In genomic region chr1:206487970-206488369, GRCh38 we compare ENCODE assay signal across 6 cellular contexts.
"Had no signal": no experiment of that assay in that cellular context is flagged by ENCODE, and none has a peak within 500 bp of the region (broad histone marks: within the 10 kb centered on the region; RNA-seq: fewer than 3 reads in every experiment).

No MANE protein-coding gene starts in this region.

- H3K4me3 Mint-ChIP-seq: activated B cell treated with CpG ODN at 0.5 μM for 24 hours had no signal

- DNase-seq: activated B cell treated with CpG ODN at 0.5 μM for 24 hours; activated CD4-positive, alpha-beta T cell treated with anti-CD3 and anti-CD28 coated beads, Interleukin-2, amount 50 U/mL, for 4 hours; caudate nucleus; erythroblast; midbrain; tibial artery had no signal

- H3K27me3 Mint-ChIP-seq: activated B cell treated with CpG ODN at 0.5 μM for 24 hours had no signal

- H3K9me3 Mint-ChIP-seq: activated B cell treated with CpG ODN at 0.5 μM for 24 hours had no signal

- H3K27ac Mint-ChIP-seq: activated B cell treated with CpG ODN at 0.5 μM for 24 hours had no signal

- H3K4me1 Mint-ChIP-seq: activated B cell treated with CpG ODN at 0.5 μM for 24 hours had no signal
